ENCODE assay signal across 26 cellular contexts in the genomic region with DNA sequence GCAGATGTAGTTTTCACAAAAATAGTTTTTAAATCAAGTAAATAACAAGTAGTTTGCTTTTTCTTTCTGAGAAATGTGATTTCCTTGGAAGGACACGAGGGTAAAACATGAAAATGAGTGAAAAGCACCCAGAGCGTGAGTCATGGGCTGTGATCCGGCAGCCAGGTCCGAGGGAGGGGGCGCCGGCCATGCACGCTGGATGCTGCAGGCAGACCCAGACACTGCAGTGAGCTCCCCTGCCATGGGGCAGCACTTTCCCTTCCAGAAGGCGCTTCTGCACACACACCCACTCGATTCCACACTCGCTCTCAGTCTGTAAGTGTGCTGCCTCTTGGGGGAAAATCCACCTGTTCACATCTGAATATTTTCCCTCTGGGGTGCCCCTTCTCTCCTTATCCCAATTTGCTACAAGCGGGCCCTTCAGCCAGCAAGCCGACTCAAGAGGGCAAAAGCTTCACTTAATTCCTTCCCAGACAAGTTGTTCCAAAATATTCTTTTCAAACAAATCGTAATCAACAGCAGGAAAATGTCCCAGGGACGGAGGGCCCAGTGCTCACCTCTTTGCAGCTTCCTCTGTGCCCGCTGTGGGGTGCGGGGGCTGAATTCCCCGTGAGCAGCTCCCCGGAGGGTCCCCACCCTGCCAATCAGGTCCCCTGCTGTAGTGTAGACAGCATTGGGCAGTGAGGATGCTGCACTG.
DNase-seq lines count a peak whose midpoint lies in the region; ATAC-seq and TF ChIP-seq lines count a peak whose summit lies in the region.
"Had no signal": no experiment of that assay in that cellular context is flagged by ENCODE, and none has a peak within 500 bp of the region (broad histone marks: within the 10 kb centered on the region; RNA-seq: fewer than 3 reads in every experiment).

No MANE protein-coding gene starts in this region.

- H3K9me3 ChIP-seq in SK-N-MC (ENCODE audit: low read depth, low read length) (no peaks in the 10 kb centered on the region), SJCRH30 (replicated peaks) (no peaks in the 10 kb centered on the region)
- H3K9me3 ChIP-seq: transverse colon had no signal

- peak; percentile 55 for ATAC-seq in activated CD4-positive, alpha-beta T cell treated with anti-CD3 and anti-CD28 coated beads for 36 hours
- ATAC-seq in left lobe of liver, result no peak
- ATAC-seq: esophagus mucosa, T-helper 17 cell, WTC11 had no signal

- H3K27me3 Mint-ChIP-seq in activated CD4-positive, alpha-beta T cell treated with anti-CD3 and anti-CD28 coated beads for 36 hours, result peaks cover 5% of the 10 kb centered on the region

- peak; percentile 56 for DNase-seq in activated CD4-positive, alpha-beta T cell treated with anti-CD3 and anti-CD28 coated beads for 36 hours
- no peak for DNase-seq in activated CD4-positive, alpha-beta T cell treated with anti-CD3 and anti-CD28 coated beads, Interleukin-2, amount 50 U/mL, for 4 hours
- DNase-seq in SK-N-MC (ENCODE audit: low read depth, low spot score) (no peak), iris pigment epithelial cell (ENCODE audit: low read depth) (peak; percentile 42), retinal pigment epithelial cell (ENCODE audit: low read depth) (peak; percentile 19), SJCRH30 (no peak), NCI-H2029 treated with DMSO at 0.1 percent for 48 hours (lab: John Stamatoyannopoulos, UW) (no peak), left lobe of liver (ENCODE audit: low spot score) (no peak)
- DNase-seq: 8988T; activated CD8-positive, alpha-beta memory T cell treated with anti-CD3 and anti-CD28 coated beads for 24 hours; Calu3; central memory CD4-positive, alpha-beta T cell; effector CD8-positive, alpha-beta T cell; EL; left cardiac atrium; midbrain; NCI-H1105; NCI-H524 treated with DMSO at 0.1 percent for 48 hours; retina; SIG-M5; stimulated activated naive CD4-positive, alpha-beta T cell; T-helper 17 cell; transverse colon had no signal

- H3K4me1 ChIP-seq in SJCRH30, result no peaks in the 10 kb centered on the region
- H3K4me1 ChIP-seq: transverse colon had no signal

- peaks cover 15% of the 10 kb centered on the region for H3K4me1 Mint-ChIP-seq in activated CD4-positive, alpha-beta T cell treated with anti-CD3 and anti-CD28 coated beads for 36 hours
- H3K4me1 Mint-ChIP-seq: B cell had no signal

- H3K9me3 Mint-ChIP-seq in activated CD4-positive, alpha-beta T cell treated with anti-CD3 and anti-CD28 coated beads for 36 hours (ENCODE audit: low read depth), result no peaks in the 10 kb centered on the region
- H3K9me3 Mint-ChIP-seq: WTC11 had no signal

- POLR2A ChIA-PET in activated CD4-positive, alpha-beta T cell treated with anti-CD3 and anti-CD28 coated beads for 36 hours (lab: Charles Lee), result interaction anchor here (0.7 kb wide), 1 partner anchor 541 kb away, joined by 3 read pairs; no protein-coding TSS in a partner anchor

- no peak overlapping the region for H3K27ac ChIP-seq in SK-N-MC
- no peak overlapping the region for H3K27ac ChIP-seq in SJCRH30
- H3K27ac ChIP-seq: transverse colon had no signal

- intact Hi-C loops in activated CD4-positive, alpha-beta T cell treated with anti-CD3 and anti-CD28 coated beads for 36 hours (cut with DNase I, micrococcal nuclease), result no loop called here

- CTCF ChIA-PET in activated CD4-positive, alpha-beta T cell treated with anti-CD3 and anti-CD28 coated beads for 36 hours (lab: Charles Lee), result interaction anchor here (0.6 to 0.7 kb wide), 2 partner anchors 23 to 864 kb away, joined by 3 read pairs; no protein-coding TSS in a partner anchor

- H3K27me3 ChIP-seq in SJCRH30, result no peaks in the 10 kb centered on the region
- H3K27me3 ChIP-seq: transverse colon had no signal

- no peak for TF ChIP-seq CTCF in retinal pigment epithelial cell (conservative IDR thresholded peaks at IDR 0.05; ENCODE audit: low read depth, low read length)

- no peaks in the 10 kb centered on the region for H3K36me3 Mint-ChIP-seq in activated CD4-positive, alpha-beta T cell treated with anti-CD3 and anti-CD28 coated beads for 36 hours (ENCODE audit: low read depth)
- H3K36me3 Mint-ChIP-seq: WTC11 had no signal

- H3K36me3 ChIP-seq in SK-N-MC (ENCODE audit: insufficient read depth, low read length) (no peaks in the 10 kb centered on the region), SJCRH30 (no peaks in the 10 kb centered on the region)
- H3K36me3 ChIP-seq: transverse colon had no signal

- H3K27ac Mint-ChIP-seq in activated CD4-positive, alpha-beta T cell treated with anti-CD3 and anti-CD28 coated beads for 36 hours, result peak overlapping the region; percentile 26
- H3K27ac Mint-ChIP-seq: B cell, T-helper 17 cell, WTC11 had no signal

- H3K9ac ChIP-seq in SK-N-MC (ENCODE audit: insufficient read length), result peak overlapping the region; percentile 37

- H3K4me3 Mint-ChIP-seq in activated CD4-positive, alpha-beta T cell treated with anti-CD3 and anti-CD28 coated beads for 36 hours, result no peak overlapping the region
- H3K4me3 Mint-ChIP-seq: B cell, T-helper 17 cell, WTC11 had no signal

- H3K4me3 ChIP-seq in SK-N-MC, result no peak overlapping the region
- no peak overlapping the region for H3K4me3 ChIP-seq in retinal pigment epithelial cell (ENCODE audit: low read length)
- no peak overlapping the region for H3K4me3 ChIP-seq in SJCRH30
- H3K4me3 ChIP-seq: transverse colon had no signal

Comparison
In these comparisons a context has a peak if more than half of its experiments do, and no peak if none do; other contexts are left out.
1. DNase-seq: peak in activated CD4-positive, alpha-beta T cell treated with anti-CD3 and anti-CD28 coated beads for 36 hours (single experiment), iris pigment epithelial cell (single experiment) and retinal pigment epithelial cell (single experiment); none in activated CD4-positive, alpha-beta T cell treated with anti-CD3 and anti-CD28 coated beads, Interleukin-2, amount 50 U/mL, for 4 hours (0 of 2), SK-N-MC (single experiment), SJCRH30 (0 of 2), NCI-H2029 treated with DMSO at 0.1 percent for 48 hours (single experiment) and left lobe of liver (single experiment).